ENCODE assay signal across 1 cellular context in the genomic region with DNA sequence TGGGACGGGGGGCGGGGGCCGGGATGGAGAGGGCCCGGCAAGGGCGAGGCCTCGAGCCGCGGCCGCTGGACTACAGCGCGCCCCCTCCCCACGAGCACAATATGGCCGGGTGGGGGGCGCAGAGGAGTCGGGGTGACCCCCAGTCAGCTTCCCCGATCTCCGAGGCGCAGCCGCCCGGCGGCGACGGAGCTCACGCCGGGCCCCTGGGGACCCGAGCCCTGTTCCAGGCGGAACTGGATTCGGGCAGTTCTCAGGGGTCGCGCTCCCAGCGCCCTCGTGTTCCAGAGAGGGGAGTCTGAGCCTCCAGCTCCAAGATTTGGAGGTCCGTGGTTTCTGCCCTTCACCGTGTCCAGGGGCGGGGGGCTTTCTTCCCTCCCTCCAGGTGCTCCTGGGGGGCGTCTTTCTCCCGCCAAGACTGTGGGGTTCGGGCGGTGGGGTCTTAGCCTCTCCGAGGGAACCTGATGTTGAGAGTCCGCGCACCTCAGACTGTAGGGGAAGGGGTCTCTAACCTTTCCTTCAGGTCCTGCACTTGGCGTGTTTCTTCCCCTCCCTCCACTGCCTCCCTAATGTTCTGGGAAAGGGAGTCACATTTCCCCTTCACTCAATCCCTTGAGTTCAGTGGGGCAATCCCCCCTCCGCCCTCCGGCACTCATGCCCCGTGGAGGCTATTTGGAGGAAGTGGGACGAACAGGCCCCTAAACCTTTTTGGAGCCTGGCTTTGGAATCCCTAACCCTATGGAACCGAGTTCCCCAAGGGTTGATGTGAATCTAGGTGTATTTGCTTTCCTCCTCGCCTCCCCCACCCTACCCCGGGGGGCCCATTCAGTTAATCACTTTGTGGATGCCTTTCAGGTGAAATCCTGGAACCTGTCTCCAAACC.
TF ChIP-seq lines count a peak whose summit lies in the region.

No MANE protein-coding gene starts in this region.

TF ChIP-seq in WTC11, 78 proteins besides CTCF, POLR2A, EP300 and RAD21:
- TF ChIP-seq KAT7 (CRISPR knock-in tag; IDR thresholded peaks at IDR 0.05; ENCODE audit: borderline replicate concordance) (0 out of 2 replicates have a peak, but pooled peaks have one; percentile 41), TCF7 (CRISPR knock-in tag; IDR thresholded peaks at IDR 0.05; ENCODE audit: low read depth) (no peak), FOXP1 (CRISPR knock-in tag; IDR thresholded peaks at IDR 0.05; ENCODE audit: borderline replicate concordance) (no peak), ESRRA (CRISPR knock-in tag; IDR thresholded peaks at IDR 0.05; ENCODE audit: borderline replicate concordance) (0 out of 2 replicates have a peak, but pooled peaks have one; percentile 43)
